In the genomic region with DNA sequence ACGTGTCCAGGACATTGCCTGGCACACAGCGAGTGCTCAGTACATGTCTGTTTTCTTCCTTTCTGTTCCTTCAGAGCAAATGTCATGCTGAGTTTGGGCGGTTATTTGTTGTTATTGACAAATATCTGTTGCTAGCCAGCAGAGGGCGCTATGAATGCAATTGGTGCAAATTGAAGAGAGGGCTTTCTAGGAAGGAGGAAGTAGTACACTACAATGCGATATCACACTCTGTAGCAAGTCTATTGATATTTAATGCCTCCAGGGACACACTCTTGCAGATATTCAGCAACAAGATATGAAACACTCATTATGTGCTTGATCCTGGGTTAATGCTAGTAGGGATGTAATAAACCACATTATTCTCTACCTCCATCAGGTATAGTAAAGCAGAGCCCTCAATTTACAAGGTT, we compare ENCODE assay signal across 8 cellular contexts.
DNase-seq lines count a peak whose midpoint lies in the region; ATAC-seq, FAIRE-seq and TF ChIP-seq lines count a peak whose summit lies in the region.

No MANE protein-coding gene starts in this region.

- TF ChIP-seq CTCF in OCI-LY3 (IDR thresholded peaks at IDR 0.05; ENCODE audit: low read depth, low read length) (peak; percentile 85), foreskin fibroblast (IDR thresholded peaks at IDR 0.05; ENCODE audit: low read depth, low read length) (peak; percentile 9)

- H3K27ac ChIP-seq in OCI-LY3 (ENCODE audit: low read length) = no peak overlapping the region

- H3K4me1 ChIP-seq in OCI-LY3 (ENCODE audit: low read length) = no peaks in the 10 kb centered on the region

- H4K20me1 ChIP-seq in OCI-LY3 (ENCODE audit: insufficient read depth, low read length) = no peaks in the 10 kb centered on the region

- no peaks in the 10 kb centered on the region for H3K36me3 ChIP-seq in OCI-LY3 (replicated peaks; ENCODE audit: low read depth, low read length)

- peak; percentile 18 for FAIRE-seq in GM19239 (lab: Jason Lieb, UNC)

- H3K4me3 ChIP-seq in OCI-LY3 (ENCODE audit: low read length) (no peak overlapping the region), foreskin fibroblast (ENCODE audit: low read depth in 1 of 2, low read length in 2 of 2) (no peak overlapping the region)

- peak; percentile 85 for DNase-seq in DMS153 treated with DMSO at 0.1 percent for 48 hours (lab: John Stamatoyannopoulos, UW; ENCODE audit: unreplicated experiment)
- peak; percentile 64 for DNase-seq in GM19239 (ENCODE audit: insufficient read length, low spot score)
- DNase-seq in Kasumi-1 (lab: John Stamatoyannopoulos, UW) = peak; percentile 43 to 67
- DNase-seq in foreskin fibroblast = no peak
- peak; percentile 46 for DNase-seq in ureter (ENCODE audit: low spot score)
- no peak for DNase-seq in mesenteric fat pad (ENCODE audit: low spot score)

- no peaks in the 10 kb centered on the region for H3K9me3 ChIP-seq in OCI-LY3 (ENCODE audit: insufficient read depth, low read length)

- no peak overlapping the region for H3K9ac ChIP-seq in OCI-LY3 (ENCODE audit: low read length)

- ATAC-seq in GM18868 (IDR thresholded peaks at IDR 0.05; ENCODE audit: unreplicated experiment) = no peak

- H3K79me2 ChIP-seq in OCI-LY3 (ENCODE audit: low read length) = no peaks in the 10 kb centered on the region

- no peaks in the 10 kb centered on the region for H3K27me3 ChIP-seq in OCI-LY3 (ENCODE audit: low read depth, low read length)

- H2AFZ ChIP-seq in OCI-LY3 (ENCODE audit: low read depth, low read length) = peak overlapping the region; percentile 51; the same call in 1 of the 2 replicates

- H3K4me2 ChIP-seq in OCI-LY3 (ENCODE audit: low read length) = peak overlapping the region; percentile 25

Comparison
In these comparisons a context has a peak if more than half of its experiments do, and no peak if none do; other contexts are left out.
1. DNase-seq: peak in DMS153 treated with DMSO at 0.1 percent for 48 hours (single experiment), GM19239 (single experiment), Kasumi-1 (2 of 2) and ureter (single experiment); none in foreskin fibroblast (0 of 2) and mesenteric fat pad (single experiment).